Comparison of ENCODE assay signal across 1 cellular context in the genomic region with DNA sequence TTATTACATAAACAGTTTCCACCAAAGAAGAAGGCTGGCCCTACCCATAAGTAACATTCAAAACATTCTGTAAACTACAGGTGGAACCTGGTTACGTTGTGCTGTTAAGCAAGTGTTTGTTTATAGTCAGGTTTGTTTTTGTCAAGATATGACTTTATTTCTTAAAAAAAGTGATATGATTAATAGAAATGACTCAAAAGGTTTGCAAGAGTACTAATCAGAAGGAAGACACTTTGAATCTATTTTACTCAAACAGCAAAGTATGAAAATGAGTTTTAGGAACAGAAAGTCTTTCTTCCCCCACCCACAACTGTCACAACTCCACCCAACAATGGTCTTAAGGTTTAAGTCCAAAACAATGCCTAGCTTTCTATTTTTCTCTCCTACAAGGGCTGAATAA.
TF ChIP-seq lines count a peak whose summit lies in the region.

No MANE protein-coding gene starts in this region.

TF ChIP-seq in IMR-90, 13 proteins besides CTCF, POLR2A, EP300 and RAD21:
- TF ChIP-seq RCOR1 (IDR thresholded peaks at IDR 0.05; ENCODE audit: insufficient replicate concordance, low read length) (no peak), MAZ (IDR thresholded peaks at IDR 0.05; ENCODE audit: borderline replicate concordance, low read depth, low read length) (no peak)
- TF ChIP-seq, protein P1, sequence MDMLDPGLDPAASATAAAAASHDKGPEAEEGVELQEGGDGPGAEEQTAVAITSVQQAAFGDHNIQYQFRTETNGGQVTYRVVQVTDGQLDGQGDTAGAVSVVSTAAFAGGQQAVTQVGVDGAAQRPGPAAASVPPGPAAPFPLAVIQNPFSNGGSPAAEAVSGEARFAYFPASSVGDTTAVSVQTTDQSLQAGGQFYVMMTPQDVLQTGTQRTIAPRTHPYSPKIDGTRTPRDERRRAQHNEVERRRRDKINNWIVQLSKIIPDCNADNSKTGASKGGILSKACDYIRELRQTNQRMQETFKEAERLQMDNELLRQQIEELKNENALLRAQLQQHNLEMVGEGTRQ (IDR thresholded peaks at IDR 0.05; ENCODE audit: low read depth, low read length) = no peak
- TF ChIP-seq, protein P2, sequence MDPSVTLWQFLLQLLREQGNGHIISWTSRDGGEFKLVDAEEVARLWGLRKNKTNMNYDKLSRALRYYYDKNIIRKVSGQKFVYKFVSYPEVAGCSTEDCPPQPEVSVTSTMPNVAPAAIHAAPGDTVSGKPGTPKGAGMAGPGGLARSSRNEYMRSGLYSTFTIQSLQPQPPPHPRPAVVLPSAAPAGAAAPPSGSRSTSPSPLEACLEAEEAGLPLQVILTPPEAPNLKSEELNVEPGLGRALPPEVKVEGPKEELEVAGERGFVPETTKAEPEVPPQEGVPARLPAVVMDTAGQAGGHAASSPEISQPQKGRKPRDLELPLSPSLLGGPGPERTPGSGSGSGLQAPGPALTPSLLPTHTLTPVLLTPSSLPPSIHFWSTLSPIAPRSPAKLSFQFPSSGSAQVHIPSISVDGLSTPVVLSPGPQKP (IDR thresholded peaks at IDR 0.05; ENCODE audit: borderline replicate concordance, low read depth, low read length) = no peak
